In genomic region chr14:47596860-47597259, GRCh38 we compare ENCODE assay signal across 14 cellular contexts.
"Had no signal": no experiment of that assay in that cellular context is flagged by ENCODE, and none has a peak within 500 bp of the region (broad histone marks: within the 10 kb centered on the region; RNA-seq: fewer than 3 reads in every experiment).

No MANE protein-coding gene starts in this region.

- ATAC-seq: mucosa of descending colon; naive thymus-derived CD4-positive, alpha-beta T cell had no signal

- H3K4me1 Mint-ChIP-seq: naive thymus-derived CD4-positive, alpha-beta T cell; stimulated activated naive B cell treated with anti-CD40 and anti-IgM and Interleukin-4, amounts not matched to agents 10 μg/mL and 1 μg/mL and 100 μg/mL, for 72 hours had no signal

- H3K27me3 ChIP-seq: right atrium auricular region, tibial artery had no signal

- H3K4me3 Mint-ChIP-seq: activated T-helper 1 cell treated with anti-CD3 and anti-CD28 coated beads, Interleukin-12 subunit alpha, Interleukin-12 subunit beta, Interleukin-2, Interleukin-4 antibody, amounts not matched to agents 30 ng/mL and 10 ng/mL and 1 ng/mL, durations not matched to agents 14 hours and 24 hours and 36 hours; naive thymus-derived CD4-positive, alpha-beta T cell; stimulated activated naive B cell treated with anti-CD40 and anti-IgM and Interleukin-4, amounts not matched to agents 10 μg/mL and 1 μg/mL and 100 μg/mL, for 72 hours had no signal

- H3K4me1 ChIP-seq: left ventricle myocardium inferior, right atrium auricular region, tibial artery had no signal

- DNase-seq: activated CD4-positive, CD25-positive, alpha-beta regulatory T cell treated with anti-CD3 and anti-CD28 coated beads, Interleukin-2, amount 50 U/mL, for 72 hours; aorta; cortex of kidney; effector CD8-positive, alpha-beta T cell; foreskin melanocyte; left ventricle myocardium inferior; mucosa of descending colon; naive thymus-derived CD4-positive, alpha-beta T cell; stimulated activated CD4-positive, alpha-beta T cell treated with anti-CD3 and anti-CD28 coated beads, Interleukin-4, amount 100 ng/mL, for 1 hour; stimulated activated naive B cell treated with anti-CD40 and anti-IgM and Interleukin-4, amounts not matched to agents 10 μg/mL and 1 μg/mL and 100 μg/mL, for 72 hours; tibial artery had no signal

- H3K9me3 ChIP-seq: right atrium auricular region, tibial artery had no signal

- H3K36me3 ChIP-seq: left ventricle myocardium inferior, right atrium auricular region, tibial artery had no signal

- H3K36me3 Mint-ChIP-seq: naive thymus-derived CD4-positive, alpha-beta T cell; stimulated activated naive B cell treated with anti-CD40 and anti-IgM and Interleukin-4, amounts not matched to agents 10 μg/mL and 1 μg/mL and 100 μg/mL, for 72 hours had no signal

- H3K27ac ChIP-seq: epithelial cell of prostate, left ventricle myocardium inferior, right atrium auricular region, tibial artery had no signal

- H3K4me3 ChIP-seq: left ventricle myocardium inferior, mucosa of descending colon, right atrium auricular region, tibial artery had no signal

- H3K27ac Mint-ChIP-seq: activated T-helper 1 cell treated with anti-CD3 and anti-CD28 coated beads, Interleukin-12 subunit alpha, Interleukin-12 subunit beta, Interleukin-2, Interleukin-4 antibody, amounts not matched to agents 30 ng/mL and 10 ng/mL and 1 ng/mL, durations not matched to agents 14 hours and 24 hours and 36 hours; naive thymus-derived CD4-positive, alpha-beta T cell had no signal

- H3K27me3 Mint-ChIP-seq: naive thymus-derived CD4-positive, alpha-beta T cell; stimulated activated naive B cell treated with anti-CD40 and anti-IgM and Interleukin-4, amounts not matched to agents 10 μg/mL and 1 μg/mL and 100 μg/mL, for 72 hours had no signal
